Comparison of ENCODE assay signal across 36 cellular contexts in genomic region chr6:101422811-101423210, GRCh38. TPM values are rescaled to one million over a fixed set of nuclear protein-coding genes. Genes with fewer than 3 reads are reported as not detected.
"Had no signal": no experiment of that assay in that cellular context is flagged by ENCODE, and none has a peak within 500 bp of the region (broad histone marks: within the 10 kb centered on the region; RNA-seq: fewer than 3 reads in every experiment).

No MANE protein-coding gene starts in this region.

- H3K27me3 ChIP-seq: brain microvascular endothelial cell, MG63 had no signal

- H3K27ac Mint-ChIP-seq: activated CD4-positive, alpha-beta memory T cell treated with anti-CD3 and anti-CD28 coated beads, Interleukin-2, amount 10 ng/mL, durations not matched to agents 7 days and 5 days; activated CD8-positive, alpha-beta memory T cell treated with anti-CD3 and anti-CD28 coated beads, Interleukin-2, amount 10 ng/mL, durations not matched to agents 7 days and 5 days; activated naive CD8-positive, alpha-beta T cell treated with anti-CD3 and anti-CD28 coated beads for 36 hours had no signal

- H3K4me3 Mint-ChIP-seq: activated CD4-positive, alpha-beta memory T cell treated with anti-CD3 and anti-CD28 coated beads, Interleukin-2, amount 10 ng/mL, durations not matched to agents 7 days and 5 days; activated CD8-positive, alpha-beta memory T cell treated with anti-CD3 and anti-CD28 coated beads, Interleukin-2, amount 10 ng/mL, durations not matched to agents 7 days and 5 days; activated naive CD8-positive, alpha-beta T cell treated with anti-CD3 and anti-CD28 coated beads for 36 hours had no signal

- DNase-seq: activated CD4-positive, alpha-beta memory T cell treated with anti-CD3 and anti-CD28 coated beads, Interleukin-2, amount 10 ng/mL, durations not matched to agents 7 days and 5 days; activated CD4-positive, alpha-beta T cell treated with anti-CD3 and anti-CD28 coated beads for 1 hour; activated CD4-positive, alpha-beta T cell treated with anti-CD3 and anti-CD28 coated beads for 48 hours; activated CD4-positive, CD25-positive, alpha-beta regulatory T cell; activated CD8-positive, alpha-beta memory T cell treated with anti-CD3 and anti-CD28 coated beads for 24 hours; activated CD8-positive, alpha-beta memory T cell treated with anti-CD3 and anti-CD28 coated beads, Interleukin-2, amount 10 ng/mL, durations not matched to agents 7 days and 5 days; activated CD8-positive, alpha-beta memory T cell treated with anti-CD3 and anti-CD28 coated beads, Interleukin-2, amount 50 U/mL, for 48 hours; activated effector memory CD4-positive, alpha-beta T cell treated with anti-CD3 and anti-CD28 coated beads, Interleukin-2, amount 50 U/mL, for 16 hours; activated naive CD4-positive, alpha-beta T cell; activated naive CD4-positive, alpha-beta T cell treated with anti-CD3 and anti-CD28 coated beads, Interleukin-2, amount 50 U/mL, for 16 hours; activated naive CD8-positive, alpha-beta T cell treated with anti-CD3 and anti-CD28 coated beads for 36 hours; activated T-cell treated with anti-CD3 and anti-CD28 coated beads, Interleukin-2, amount 50 U/mL, for 48 hours; amniotic stem cell; aorta; brain microvascular endothelial cell; central memory CD4-positive, alpha-beta T cell; Kasumi-1; KG1; MG63; NCI-H1048; NCI-H1105 treated with DMSO at 0.1 percent for 48 hours; NCI-H1436; NCI-H1694; NCI-H2029; NCI-H524 treated with DMSO at 0.1 percent for 48 hours; NCI-H748 treated with DMSO at 0.1 percent for 48 hours; NK-92 treated with Interleukin-12 subunit alpha and Interleukin-12 subunit beta, amount 100 ng/mL, for 24 hours; PC-9; Right ventricle myocardium superior; T1000; WERI-Rb-1 had no signal

- H3K27me3 Mint-ChIP-seq: activated CD4-positive, alpha-beta memory T cell treated with anti-CD3 and anti-CD28 coated beads, Interleukin-2, amount 10 ng/mL, durations not matched to agents 7 days and 5 days; activated CD8-positive, alpha-beta memory T cell treated with anti-CD3 and anti-CD28 coated beads, Interleukin-2, amount 10 ng/mL, durations not matched to agents 7 days and 5 days; activated naive CD8-positive, alpha-beta T cell treated with anti-CD3 and anti-CD28 coated beads for 36 hours had no signal

- H3K4me1 Mint-ChIP-seq: activated CD4-positive, alpha-beta memory T cell treated with anti-CD3 and anti-CD28 coated beads, Interleukin-2, amount 10 ng/mL, durations not matched to agents 7 days and 5 days; activated CD8-positive, alpha-beta memory T cell treated with anti-CD3 and anti-CD28 coated beads, Interleukin-2, amount 10 ng/mL, durations not matched to agents 7 days and 5 days; activated naive CD8-positive, alpha-beta T cell treated with anti-CD3 and anti-CD28 coated beads for 36 hours had no signal

- H3K9me3 Mint-ChIP-seq: activated CD4-positive, alpha-beta memory T cell treated with anti-CD3 and anti-CD28 coated beads, Interleukin-2, amount 10 ng/mL, durations not matched to agents 7 days and 5 days had no signal

- H3K4me3 ChIP-seq: MG63, PC-9, SK-N-MC had no signal

- H3K36me3 Mint-ChIP-seq: activated CD8-positive, alpha-beta memory T cell treated with anti-CD3 and anti-CD28 coated beads, Interleukin-2, amount 10 ng/mL, durations not matched to agents 7 days and 5 days; activated naive CD8-positive, alpha-beta T cell treated with anti-CD3 and anti-CD28 coated beads for 36 hours had no signal

- H3K36me3 ChIP-seq: brain microvascular endothelial cell, MG63, WERI-Rb-1 had no signal

- H3K9me3 ChIP-seq: MG63 had no signal

- H3K27ac ChIP-seq: brain microvascular endothelial cell, PC-9, SK-N-MC, WERI-Rb-1 had no signal

RNA-seq across cellular contexts. Expression of gene GRIK2, which starts 29.3 kb away (rescaled TPM):
- total RNA-seq: activated CD4-positive, alpha-beta memory T cell treated with anti-CD3 and anti-CD28 coated beads, Interleukin-2, amount 10 ng/mL, durations not matched to agents 7 days and 5 days; activated CD8-positive, alpha-beta memory T cell treated with anti-CD3 and anti-CD28 coated beads, Interleukin-2, amount 10 ng/mL, durations not matched to agents 7 days and 5 days; activated naive CD8-positive, alpha-beta T cell treated with anti-CD3 and anti-CD28 coated beads for 36 hours; NCI-H460; OCI-LY7; T-helper 1 cell treated with Interleukin-12 subunit alpha and Interleukin-12 subunit beta and Interleukin-4 antibody, amounts not matched to agents 30 ng/mL and 1 ng/mL, for 36 hours; T-helper 2 cell treated with Interferon-gamma antibody and Interleukin-4, amounts not matched to agents 100 ng/mL and 5 ng/mL, for 36 hours had no signal
